Comparison of ENCODE assay signal across 15 cellular contexts in genomic region chr1:175572932-175573871, GRCh38.
A peak's percentile ranks its signal among the peaks of the same experiment; 100 is the strongest.
DNase-seq lines count a peak whose midpoint lies in the region; ATAC-seq and TF ChIP-seq lines count a peak whose summit lies in the region.
"Had no signal": no experiment of that assay in that cellular context is flagged by ENCODE, and none has a peak within 500 bp of the region (broad histone marks: within the 10 kb centered on the region; RNA-seq: fewer than 3 reads in every experiment).

No MANE protein-coding gene starts in this region.

- ATAC-seq in HG03196 (IDR thresholded peaks at IDR 0.05; ENCODE audit: unreplicated experiment): no peak
- no peak for ATAC-seq in GM19395 (IDR thresholded peaks at IDR 0.05; ENCODE audit: unreplicated experiment)
- ATAC-seq in activated CD4-positive, alpha-beta T cell treated with anti-CD3 and anti-CD28 coated beads for 36 hours: no peak
- ATAC-seq: A549 had no signal

- peaks cover 19% of the 10 kb centered on the region for H3K27me3 Mint-ChIP-seq in activated CD4-positive, alpha-beta T cell treated with anti-CD3 and anti-CD28 coated beads for 36 hours

- no peak for TF ChIP-seq CTCF in dorsolateral prefrontal cortex (IDR thresholded peaks at IDR 0.05 in 54 of 56, conservative IDR thresholded peaks at IDR 0.05 in 2 of 56; ENCODE audit: low read depth in 1 of 56, partially characterized antibody in 56 of 56)

- no peak overlapping the region for H3K27ac Mint-ChIP-seq in activated CD4-positive, alpha-beta T cell treated with anti-CD3 and anti-CD28 coated beads for 36 hours
- H3K27ac Mint-ChIP-seq: activated T-helper 2 cell treated with anti-CD3 and anti-CD28 coated beads, Interferon-gamma antibody, Interleukin-2, Interleukin-4, amounts not matched to agents 10 μg/mL and 5 μg/mL and 100 μg/mL, durations not matched to agents 14 hours and 24 hours and 36 hours had no signal

- peak overlapping the region in 6 of 59 donors; percentile 9 to 41 (median 21) for H3K27ac ChIP-seq in dorsolateral prefrontal cortex
- H3K27ac ChIP-seq: A549, right atrium auricular region, suprapubic skin had no signal

- POLR2A ChIA-PET in activated CD4-positive, alpha-beta T cell treated with anti-CD3 and anti-CD28 coated beads for 36 hours (lab: Charles Lee): interaction anchor here (0.7 kb wide), 1 partner anchor 24 kb away, joined by 3 read pairs; no protein-coding TSS in a partner anchor

- no peak overlapping the region for H3K4me3 ChIP-seq in dorsolateral prefrontal cortex
- H3K4me3 ChIP-seq: A549, right atrium auricular region, suprapubic skin had no signal

- CTCF ChIA-PET in activated CD4-positive, alpha-beta T cell treated with anti-CD3 and anti-CD28 coated beads for 36 hours (lab: Charles Lee): interaction anchor here (0.6 kb wide), 2 partner anchors 26 to 36 kb away, joined by 3 read pairs; no protein-coding TSS in a partner anchor

- H3K4me3 Mint-ChIP-seq in activated CD4-positive, alpha-beta T cell treated with anti-CD3 and anti-CD28 coated beads for 36 hours: no peak overlapping the region

- no peaks in the 10 kb centered on the region for H3K4me1 Mint-ChIP-seq in activated CD4-positive, alpha-beta T cell treated with anti-CD3 and anti-CD28 coated beads for 36 hours

- peaks cover 0 to 14% (median 0%) of the 10 kb centered on the region in 45 donors for H3K27me3 ChIP-seq in dorsolateral prefrontal cortex
- H3K27me3 ChIP-seq: right atrium auricular region, suprapubic skin had no signal

- H3K36me3 Mint-ChIP-seq in activated CD4-positive, alpha-beta T cell treated with anti-CD3 and anti-CD28 coated beads for 36 hours (ENCODE audit: low read depth): no peaks in the 10 kb centered on the region

- no peaks in the 10 kb centered on the region for H3K9me3 Mint-ChIP-seq in activated CD4-positive, alpha-beta T cell treated with anti-CD3 and anti-CD28 coated beads for 36 hours (ENCODE audit: low read depth)
- H3K9me3 Mint-ChIP-seq: activated T-helper 2 cell treated with anti-CD3 and anti-CD28 coated beads, Interferon-gamma antibody, Interleukin-2, Interleukin-4, amounts not matched to agents 10 μg/mL and 5 μg/mL and 100 μg/mL, durations not matched to agents 14 hours and 24 hours and 36 hours had no signal

- intact Hi-C loops in dorsolateral prefrontal cortex (cut with DNase I): no loop called here
- intact Hi-C loops in activated CD4-positive, alpha-beta T cell treated with anti-CD3 and anti-CD28 coated beads for 36 hours (cut with DNase I, micrococcal nuclease): no loop called here

- peak; percentile 49 for DNase-seq in Ammon's horn (ENCODE audit: low spot score)
- peak; percentile 95 for DNase-seq in NCI-H1092 (lab: John Stamatoyannopoulos, UW)
- peak; percentile 96 for DNase-seq in NCI-H524 treated with DMSO at 0.1 percent for 48 hours (lab: John Stamatoyannopoulos, UW)
- peak in 7 of 10 donors; percentile 10 to 88 (median 47) for DNase-seq in dorsolateral prefrontal cortex
- no peak for DNase-seq in stimulated activated CD4-positive, alpha-beta T cell treated with anti-CD3 and anti-CD28 coated beads, Interleukin-1b, Interleukin-23, amount 100 ng/mL, for 48 hours
- DNase-seq in activated CD4-positive, alpha-beta T cell treated with anti-CD3 and anti-CD28 coated beads for 36 hours: no peak
- DNase-seq: activated CD4-positive, alpha-beta T cell treated with anti-CD3 and anti-CD28 coated beads for 48 hours; NCI-H187 treated with DMSO at 0.1 percent for 48 hours; Right ventricle myocardium superior had no signal

Comparison
In these comparisons a context has a peak if more than half of its experiments do, and no peak if none do; other contexts are left out.
1. DNase-seq: peak in Ammon's horn (single experiment), NCI-H1092 (single experiment), NCI-H524 treated with DMSO at 0.1 percent for 48 hours (single experiment) and dorsolateral prefrontal cortex (7 of 10); none in stimulated activated CD4-positive, alpha-beta T cell treated with anti-CD3 and anti-CD28 coated beads, Interleukin-1b, Interleukin-23, amount 100 ng/mL, for 48 hours (single experiment) and activated CD4-positive, alpha-beta T cell treated with anti-CD3 and anti-CD28 coated beads for 36 hours (single experiment).